Comparison of ENCODE assay signal across 1 cellular context in genomic region chr6:63391203-63391970, GRCh38.
A peak's percentile ranks its signal among the peaks of the same experiment; 100 is the strongest.
TF ChIP-seq lines count a peak whose summit lies in the region.

No MANE protein-coding gene starts in this region.

TF ChIP-seq in HepG2, 621 proteins besides CTCF, POLR2A, EP300 and RAD21 (continued from another document and continues in another):
- TF ChIP-seq MAZ (IDR thresholded peaks at IDR 0.05; ENCODE audit: borderline replicate concordance, low read depth, low read length) (no peak), MAZ (CRISPR knock-in tag; IDR thresholded peaks at IDR 0.05; ENCODE audit: low read depth) (peak; percentile 77; the same call in 1 of the 2 replicates), FOXC1 (CRISPR knock-in tag; IDR thresholded peaks at IDR 0.05; ENCODE audit: borderline replicate concordance) (no peak), IKZF5 (CRISPR knock-in tag; IDR thresholded peaks at IDR 0.05) (peak; percentile 97), BCLAF1 (IDR thresholded peaks at IDR 0.05) (no peak), ZNF335 (CRISPR knock-in tag; IDR thresholded peaks at IDR 0.05) (peak; percentile 82; the same call in 1 of the 2 replicates), SMARCE1 (IDR thresholded peaks at IDR 0.05; ENCODE audit: borderline replicate concordance) (no peak), FOSL1 (CRISPR knock-in tag; IDR thresholded peaks at IDR 0.05; ENCODE audit: borderline replicate concordance) (no peak), ELF1 (CRISPR knock-in tag; IDR thresholded peaks at IDR 0.05) (peak; percentile 70), KDM6A (CRISPR knock-in tag; IDR thresholded peaks at IDR 0.05; ENCODE audit: low read depth) (peak; percentile 100), IKZF1 (IDR thresholded peaks at IDR 0.05) (no peak), ZNF513 (CRISPR knock-in tag; conservative IDR thresholded peaks at IDR 0.05) (no peak), ZNF737 (CRISPR knock-in tag; IDR thresholded peaks at IDR 0.05; ENCODE audit: borderline replicate concordance) (no peak), ZNF770 (CRISPR knock-in tag; IDR thresholded peaks at IDR 0.05) (peak; percentile 78), ZNF501 (CRISPR knock-in tag; IDR thresholded peaks at IDR 0.05) (0 out of 2 replicates have a peak, but pooled peaks have one; percentile 47), RFX1 (IDR thresholded peaks at IDR 0.05) (no peak), ZNF724P (CRISPR knock-in tag; IDR thresholded peaks at IDR 0.05; ENCODE audit: borderline replicate concordance) (peak; percentile 58; the same call in 1 of the 2 replicates), ZNF484 (CRISPR knock-in tag; IDR thresholded peaks at IDR 0.05; ENCODE audit: borderline replicate concordance, low read depth) (no peak), THAP11 (CRISPR knock-in tag; IDR thresholded peaks at IDR 0.05) (peak; percentile 85), SMAD3 (CRISPR knock-in tag; IDR thresholded peaks at IDR 0.05) (peak; percentile 98), MIXL1 (CRISPR knock-in tag; IDR thresholded peaks at IDR 0.05) (peak; percentile 99), TBL1XR1 (IDR thresholded peaks at IDR 0.05; ENCODE audit: borderline replicate concordance, low read length, partially characterized antibody) (peak; percentile 58), ZNF792 (CRISPR knock-in tag; IDR thresholded peaks at IDR 0.05) (peak; percentile 98), ZNF235 (CRISPR knock-in tag; IDR thresholded peaks at IDR 0.05; ENCODE audit: borderline replicate concordance) (no peak), ZNF639 (CRISPR knock-in tag; conservative IDR thresholded peaks at IDR 0.05) (peak; percentile 69), RBFOX2 (IDR thresholded peaks at IDR 0.05; ENCODE audit: low read depth, low read length) (peak; percentile 69), RCOR2 (CRISPR knock-in tag; IDR thresholded peaks at IDR 0.05) (peak; percentile 99), NFIC (IDR thresholded peaks at IDR 0.05; ENCODE audit: low read length) (peak; percentile 98), FOXK2 (IDR thresholded peaks at IDR 0.05) (peak; percentile 88), ZNF251 (CRISPR knock-in tag; IDR thresholded peaks at IDR 0.05) (no peak)
- TF ChIP-seq, protein P1, sequence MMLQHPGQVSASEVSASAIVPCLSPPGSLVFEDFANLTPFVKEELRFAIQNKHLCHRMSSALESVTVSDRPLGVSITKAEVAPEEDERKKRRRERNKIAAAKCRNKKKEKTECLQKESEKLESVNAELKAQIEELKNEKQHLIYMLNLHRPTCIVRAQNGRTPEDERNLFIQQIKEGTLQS (CRISPR knock-in tag; IDR thresholded peaks at IDR 0.05), result peak; percentile 68
- TF ChIP-seq, protein P2, sequence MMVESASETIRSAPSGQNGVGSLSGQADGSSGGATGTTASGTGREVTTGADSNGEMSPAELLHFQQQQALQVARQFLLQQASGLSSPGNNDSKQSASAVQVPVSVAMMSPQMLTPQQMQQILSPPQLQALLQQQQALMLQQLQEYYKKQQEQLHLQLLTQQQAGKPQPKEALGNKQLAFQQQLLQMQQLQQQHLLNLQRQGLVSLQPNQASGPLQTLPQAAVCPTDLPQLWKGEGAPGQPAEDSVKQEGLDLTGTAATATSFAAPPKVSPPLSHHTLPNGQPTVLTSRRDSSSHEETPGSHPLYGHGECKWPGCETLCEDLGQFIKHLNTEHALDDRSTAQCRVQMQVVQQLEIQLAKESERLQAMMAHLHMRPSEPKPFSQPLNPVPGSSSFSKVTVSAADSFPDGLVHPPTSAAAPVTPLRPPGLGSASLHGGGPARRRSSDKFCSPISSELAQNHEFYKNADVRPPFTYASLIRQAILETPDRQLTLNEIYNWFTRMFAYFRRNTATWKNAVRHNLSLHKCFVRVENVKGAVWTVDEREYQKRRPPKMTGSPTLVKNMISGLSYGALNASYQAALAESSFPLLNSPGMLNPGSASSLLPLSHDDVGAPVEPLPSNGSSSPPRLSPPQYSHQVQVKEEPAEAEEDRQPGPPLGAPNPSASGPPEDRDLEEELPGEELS (CRISPR knock-in tag; IDR thresholded peaks at IDR 0.05), result peak; percentile 98
- TF ChIP-seq, protein P3, sequence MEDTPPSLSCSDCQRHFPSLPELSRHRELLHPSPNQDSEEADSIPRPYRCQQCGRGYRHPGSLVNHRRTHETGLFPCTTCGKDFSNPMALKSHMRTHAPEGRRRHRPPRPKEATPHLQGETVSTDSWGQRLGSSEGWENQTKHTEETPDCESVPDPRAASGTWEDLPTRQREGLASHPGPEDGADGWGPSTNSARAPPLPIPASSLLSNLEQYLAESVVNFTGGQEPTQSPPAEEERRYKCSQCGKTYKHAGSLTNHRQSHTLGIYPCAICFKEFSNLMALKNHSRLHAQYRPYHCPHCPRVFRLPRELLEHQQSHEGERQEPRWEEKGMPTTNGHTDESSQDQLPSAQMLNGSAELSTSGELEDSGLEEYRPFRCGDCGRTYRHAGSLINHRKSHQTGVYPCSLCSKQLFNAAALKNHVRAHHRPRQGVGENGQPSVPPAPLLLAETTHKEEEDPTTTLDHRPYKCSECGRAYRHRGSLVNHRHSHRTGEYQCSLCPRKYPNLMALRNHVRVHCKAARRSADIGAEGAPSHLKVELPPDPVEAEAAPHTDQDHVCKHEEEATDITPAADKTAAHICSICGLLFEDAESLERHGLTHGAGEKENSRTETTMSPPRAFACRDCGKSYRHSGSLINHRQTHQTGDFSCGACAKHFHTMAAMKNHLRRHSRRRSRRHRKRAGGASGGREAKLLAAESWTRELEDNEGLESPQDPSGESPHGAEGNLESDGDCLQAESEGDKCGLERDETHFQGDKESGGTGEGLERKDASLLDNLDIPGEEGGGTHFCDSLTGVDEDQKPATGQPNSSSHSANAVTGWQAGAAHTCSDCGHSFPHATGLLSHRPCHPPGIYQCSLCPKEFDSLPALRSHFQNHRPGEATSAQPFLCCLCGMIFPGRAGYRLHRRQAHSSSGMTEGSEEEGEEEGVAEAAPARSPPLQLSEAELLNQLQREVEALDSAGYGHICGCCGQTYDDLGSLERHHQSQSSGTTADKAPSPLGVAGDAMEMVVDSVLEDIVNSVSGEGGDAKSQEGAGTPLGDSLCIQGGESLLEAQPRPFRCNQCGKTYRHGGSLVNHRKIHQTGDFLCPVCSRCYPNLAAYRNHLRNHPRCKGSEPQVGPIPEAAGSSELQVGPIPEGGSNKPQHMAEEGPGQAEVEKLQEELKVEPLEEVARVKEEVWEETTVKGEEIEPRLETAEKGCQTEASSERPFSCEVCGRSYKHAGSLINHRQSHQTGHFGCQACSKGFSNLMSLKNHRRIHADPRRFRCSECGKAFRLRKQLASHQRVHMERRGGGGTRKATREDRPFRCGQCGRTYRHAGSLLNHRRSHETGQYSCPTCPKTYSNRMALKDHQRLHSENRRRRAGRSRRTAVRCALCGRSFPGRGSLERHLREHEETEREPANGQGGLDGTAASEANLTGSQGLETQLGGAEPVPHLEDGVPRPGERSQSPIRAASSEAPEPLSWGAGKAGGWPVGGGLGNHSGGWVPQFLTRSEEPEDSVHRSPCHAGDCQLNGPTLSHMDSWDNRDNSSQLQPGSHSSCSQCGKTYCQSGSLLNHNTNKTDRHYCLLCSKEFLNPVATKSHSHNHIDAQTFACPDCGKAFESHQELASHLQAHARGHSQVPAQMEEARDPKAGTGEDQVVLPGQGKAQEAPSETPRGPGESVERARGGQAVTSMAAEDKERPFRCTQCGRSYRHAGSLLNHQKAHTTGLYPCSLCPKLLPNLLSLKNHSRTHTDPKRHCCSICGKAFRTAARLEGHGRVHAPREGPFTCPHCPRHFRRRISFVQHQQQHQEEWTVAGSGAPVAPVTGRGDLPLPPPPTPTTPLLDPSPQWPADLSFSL (CRISPR knock-in tag; IDR thresholded peaks at IDR 0.05), result no peak
- TF ChIP-seq, protein P4, sequence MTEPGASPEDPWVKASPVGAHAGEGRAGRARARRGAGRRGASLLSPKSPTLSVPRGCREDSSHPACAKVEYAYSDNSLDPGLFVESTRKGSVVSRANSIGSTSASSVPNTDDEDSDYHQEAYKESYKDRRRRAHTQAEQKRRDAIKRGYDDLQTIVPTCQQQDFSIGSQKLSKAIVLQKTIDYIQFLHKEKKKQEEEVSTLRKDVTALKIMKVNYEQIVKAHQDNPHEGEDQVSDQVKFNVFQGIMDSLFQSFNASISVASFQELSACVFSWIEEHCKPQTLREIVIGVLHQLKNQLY (CRISPR knock-in tag; IDR thresholded peaks at IDR 0.05), result peak; percentile 90
- TF ChIP-seq, protein P5, sequence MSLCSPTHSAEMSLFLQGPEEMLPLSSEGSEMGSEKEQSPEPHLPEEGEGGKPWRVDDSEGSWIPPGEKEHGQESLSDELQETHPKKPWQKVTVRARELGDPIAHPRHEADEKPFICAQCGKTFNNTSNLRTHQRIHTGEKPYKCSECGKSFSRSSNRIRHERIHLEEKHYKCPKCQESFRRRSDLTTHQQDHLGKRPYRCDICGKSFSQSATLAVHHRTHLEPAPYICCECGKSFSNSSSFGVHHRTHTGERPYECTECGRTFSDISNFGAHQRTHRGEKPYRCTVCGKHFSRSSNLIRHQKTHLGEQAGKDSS (CRISPR knock-in tag; IDR thresholded peaks at IDR 0.05; ENCODE audit: borderline replicate concordance, low read depth), result peak; percentile 24; the same call in 1 of the 2 replicates
- TF ChIP-seq, protein P6, sequence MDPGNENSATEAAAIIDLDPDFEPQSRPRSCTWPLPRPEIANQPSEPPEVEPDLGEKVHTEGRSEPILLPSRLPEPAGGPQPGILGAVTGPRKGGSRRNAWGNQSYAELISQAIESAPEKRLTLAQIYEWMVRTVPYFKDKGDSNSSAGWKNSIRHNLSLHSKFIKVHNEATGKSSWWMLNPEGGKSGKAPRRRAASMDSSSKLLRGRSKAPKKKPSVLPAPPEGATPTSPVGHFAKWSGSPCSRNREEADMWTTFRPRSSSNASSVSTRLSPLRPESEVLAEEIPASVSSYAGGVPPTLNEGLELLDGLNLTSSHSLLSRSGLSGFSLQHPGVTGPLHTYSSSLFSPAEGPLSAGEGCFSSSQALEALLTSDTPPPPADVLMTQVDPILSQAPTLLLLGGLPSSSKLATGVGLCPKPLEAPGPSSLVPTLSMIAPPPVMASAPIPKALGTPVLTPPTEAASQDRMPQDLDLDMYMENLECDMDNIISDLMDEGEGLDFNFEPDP (CRISPR knock-in tag; conservative IDR thresholded peaks at IDR 0.05), result no peak
